Comparison of ENCODE assay signal across 13 cellular contexts in genomic region chr14:68585690-68586089, GRCh38.
DNase-seq lines count a peak whose midpoint lies in the region; ATAC-seq and TF ChIP-seq lines count a peak whose summit lies in the region.
"Had no signal": no experiment of that assay in that cellular context is flagged by ENCODE, and none has a peak within 500 bp of the region (broad histone marks: within the 10 kb centered on the region; RNA-seq: fewer than 3 reads in every experiment).

No MANE protein-coding gene starts in this region.

- H3K4me3 ChIP-seq in SK-N-MC (peak overlapping the region; percentile 38), osteoblast (ENCODE audit: insufficient read depth, low read length) (no peak overlapping the region)
- H3K4me3 ChIP-seq: BLaER1 had no signal

- H3K4me2 ChIP-seq in osteoblast (ENCODE audit: insufficient read depth, low read length), result no peak overlapping the region
- H3K4me2 ChIP-seq: BLaER1 had no signal

- no peaks in the 10 kb centered on the region for H3K79me2 ChIP-seq in osteoblast (ENCODE audit: insufficient read depth, low read length)

- H3K9ac ChIP-seq in SK-N-MC (ENCODE audit: insufficient read length), result no peak overlapping the region
- H3K9ac ChIP-seq: BLaER1 had no signal

- no peaks in the 10 kb centered on the region for H3K27me3 ChIP-seq in osteoblast (ENCODE audit: insufficient read depth, low read length)
- H3K27me3 ChIP-seq: BLaER1 had no signal

- no peak for TF ChIP-seq CTCF in osteoblast (IDR thresholded peaks at IDR 0.05; ENCODE audit: extremely low read depth, low read depth, low read length)

- no peaks in the 10 kb centered on the region for H3K36me3 ChIP-seq in SK-N-MC (ENCODE audit: insufficient read depth, low read length)
- H3K36me3 ChIP-seq in osteoblast (ENCODE audit: insufficient read depth, low read length), result no peaks in the 10 kb centered on the region
- H3K36me3 ChIP-seq: BLaER1 had no signal

- peak overlapping the region; percentile 59; the same call in 1 of the 2 replicates for H3K27ac ChIP-seq in SK-N-MC
- H3K27ac ChIP-seq in osteoblast (ENCODE audit: low read depth, low read length), result no peak overlapping the region
- H3K27ac ChIP-seq: BLaER1 had no signal

- ATAC-seq in GM21529 (IDR thresholded peaks at IDR 0.05; ENCODE audit: unreplicated experiment) (no peak), GM19328 (IDR thresholded peaks at IDR 0.05; ENCODE audit: unreplicated experiment) (no peak), GM18519 (IDR thresholded peaks at IDR 0.05; ENCODE audit: low FRiP score, unreplicated experiment) (no peak)
- ATAC-seq: activated CD4-positive, CD25-positive, alpha-beta regulatory T cell treated with anti-CD3 and anti-CD28 coated beads, Interleukin-2, amount 50 U/mL, for 24 hours; activated T-cell treated with anti-CD3 and anti-CD28 coated beads, Interleukin-2, amount 50 U/mL, for 72 hours had no signal

- no peaks in the 10 kb centered on the region for H3K9me3 ChIP-seq in SK-N-MC (ENCODE audit: low read depth, low read length)
- no peaks in the 10 kb centered on the region for H3K9me3 ChIP-seq in osteoblast (ENCODE audit: low read depth, low read length)

- DNase-seq in AG08395 (ENCODE audit: low spot score) (peak; percentile 49), SK-N-MC (ENCODE audit: low read depth, low spot score) (no peak), fibroblast of gingiva (ENCODE audit: low read depth) (peak; percentile 71), osteoblast (ENCODE audit: insufficient read length, low spot score, missing footprints) (no peak), foreskin melanocyte (no peak)
- DNase-seq: activated T-cell treated with anti-CD3 and anti-CD28 coated beads, Interleukin-2, amount 50 U/mL, for 72 hours; GDM1; stimulated activated CD4-positive, alpha-beta T cell treated with anti-CD3 and anti-CD28 coated beads, Interleukin-4, amount 100 ng/mL, for 4 hours had no signal

- no peaks in the 10 kb centered on the region for H4K20me1 ChIP-seq in osteoblast (ENCODE audit: insufficient read depth, low read length)
- H4K20me1 ChIP-seq: BLaER1 had no signal

- H2AFZ ChIP-seq in osteoblast (ENCODE audit: low read length), result peak overlapping the region; percentile 19

- peaks cover 5% of the 10 kb centered on the region for H3K4me1 ChIP-seq in osteoblast (ENCODE audit: insufficient read depth, low read length)

Comparison
In these comparisons a context has a peak if more than half of its experiments do, and no peak if none do; other contexts are left out.
1. DNase-seq: peak in AG08395 (single experiment) and fibroblast of gingiva (single experiment); none in SK-N-MC (single experiment), osteoblast (single experiment) and foreskin melanocyte (single experiment).